In the genomic region with DNA sequence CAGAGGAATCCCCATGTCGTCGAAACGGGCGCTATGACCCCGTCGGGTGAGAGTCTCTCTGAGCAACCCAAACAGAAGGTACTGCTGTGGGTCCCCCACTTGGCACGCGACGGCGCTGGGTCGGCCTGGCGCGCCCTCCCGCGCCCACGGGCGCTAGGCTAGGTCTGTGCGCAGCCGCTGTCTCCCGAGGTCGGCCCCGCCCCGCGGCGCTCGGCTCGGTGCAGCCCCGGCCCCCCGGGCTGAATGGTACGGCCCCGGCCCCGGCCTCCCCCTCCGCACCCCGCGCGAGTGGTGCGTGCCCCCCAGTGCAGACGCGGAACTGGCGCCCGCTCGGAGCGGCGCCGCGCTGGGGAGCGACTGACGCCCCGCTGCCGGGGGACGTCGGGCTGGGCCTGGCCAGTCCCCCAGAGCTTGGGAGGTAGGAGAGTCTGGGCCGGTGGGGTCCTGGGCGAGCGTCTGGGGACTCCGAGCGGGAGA, we compare ENCODE assay signal across 8 cellular contexts.
DNase-seq lines count a peak whose midpoint lies in the region; ATAC-seq and TF ChIP-seq lines count a peak whose summit lies in the region.

A gene (plus strand): TSS at position 305 of the 477 bp plus-strand sequence.

- no peaks in the 10 kb centered on the region for H3K9me3 ChIP-seq in NT2/D1 (ENCODE audit: insufficient read depth, low read length)
- no peaks in the 10 kb centered on the region for H3K9me3 ChIP-seq in mucosa of rectum (ENCODE audit: control insufficient read depth in 2 of 2, low read length in 2 of 2)

- H3K27me3 ChIP-seq in NT2/D1 (ENCODE audit: insufficient read depth, insufficient read length) (no peaks in the 10 kb centered on the region), mucosa of rectum (ENCODE audit: control insufficient read depth in 2 of 2, insufficient read depth in 2 of 2, low read length in 2 of 2) (no peaks in the 10 kb centered on the region)

- H3K9ac ChIP-seq in NT2/D1 (ENCODE audit: insufficient read length, low read depth) (peak within 1 kb of the TSS; percentile 90), mucosa of rectum (ENCODE audit: low read depth in 1 of 2, low read length in 2 of 2) (peak within 1 kb of the TSS; percentile 83)

- H3K4me3 ChIP-seq in NT2/D1 (ENCODE audit: insufficient read length, low read depth) = peak within 1 kb of the TSS; percentile 47
- peak within 1 kb of the TSS; percentile 67 for H3K4me3 ChIP-seq in epithelial cell of esophagus (ENCODE audit: low read length)
- peak within 1 kb of the TSS; percentile 80 to 92 for H3K4me3 ChIP-seq in mucosa of rectum (ENCODE audit: low read length in 2 of 2)

- no peak for TF ChIP-seq CTCF in epithelial cell of esophagus (IDR thresholded peaks at IDR 0.05; ENCODE audit: insufficient read depth, low read depth, low read length, missing control alignments)

- H3K36me3 ChIP-seq in NT2/D1 (ENCODE audit: insufficient read depth, insufficient read length, low read length) = peaks cover 16% of the 10 kb centered on the region
- H3K36me3 ChIP-seq in mucosa of rectum (ENCODE audit: control insufficient read depth in 2 of 2, insufficient read depth in 2 of 2, low read length in 2 of 2) = peaks cover 8 to 13% of the 10 kb centered on the region in 2 donors

- ATAC-seq in GM19467 (IDR thresholded peaks at IDR 0.05; ENCODE audit: unreplicated experiment) = peak; percentile 69

- H3K4me1 ChIP-seq in NT2/D1 (ENCODE audit: insufficient read depth, insufficient read length) = peaks cover 16% of the 10 kb centered on the region
- peaks cover 31 to 34% of the 10 kb centered on the region in 2 donors for H3K4me1 ChIP-seq in mucosa of rectum (ENCODE audit: control insufficient read depth in 2 of 2, insufficient read depth in 2 of 2, low read length in 2 of 2)

- H3K27ac ChIP-seq in mucosa of rectum (ENCODE audit: low read depth in 2 of 2, low read length in 2 of 2) = peak within 1 kb of the TSS; percentile 94 to 97

- DNase-seq in COLO668 (lab: John Stamatoyannopoulos, UW; ENCODE audit: unreplicated experiment) = peak; percentile 98
- DNase-seq in HS-5 (ENCODE audit: low read depth) = peak; percentile 50
- no peak for DNase-seq in NT2/D1 (ENCODE audit: low read depth, low spot score)
- DNase-seq in activated T-cell treated with anti-CD3 and anti-CD28 coated beads for 1 hour (ENCODE audit: low read depth) = peak; percentile 89
- DNase-seq in epithelial cell of esophagus (ENCODE audit: low read depth) = peak; percentile 72
- DNase-seq in stimulated activated CD8-positive, alpha-beta memory T cell treated with anti-CD3 and anti-CD28 coated beads, Interleukin-4, amount 100 ng/mL, for 48 hours = peak; percentile 92
